In the genomic region with DNA sequence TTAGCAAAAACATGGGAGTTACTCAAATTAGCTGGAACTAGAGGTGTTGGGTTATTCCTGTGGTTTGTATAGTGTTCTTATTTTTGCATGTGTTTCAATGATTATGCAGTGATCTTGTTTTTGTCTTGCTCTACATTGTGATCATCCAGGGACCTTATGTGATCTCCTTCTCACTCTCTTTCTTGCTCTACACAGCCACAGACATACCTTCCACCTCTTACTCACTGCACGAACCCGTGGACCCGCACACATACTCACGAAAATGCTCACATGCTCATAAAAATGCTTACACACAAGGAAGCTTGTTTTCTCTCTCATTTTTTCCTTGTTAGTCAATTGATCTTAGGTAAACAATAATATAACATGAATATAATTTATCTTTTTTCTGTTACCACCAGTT, we compare ENCODE assay signal across 17 cellular contexts.
A peak's percentile ranks its signal among the peaks of the same experiment; 100 is the strongest.
DNase-seq lines count a peak whose midpoint lies in the region; FAIRE-seq and TF ChIP-seq lines count a peak whose summit lies in the region.
"Had no signal": no experiment of that assay in that cellular context is flagged by ENCODE, and none has a peak within 500 bp of the region (broad histone marks: within the 10 kb centered on the region; RNA-seq: fewer than 3 reads in every experiment).

No MANE protein-coding gene starts in this region.

- no peak overlapping the region for H3K18ac ChIP-seq in mesenchymal stem cell (ENCODE audit: low read depth in 1 of 2, low read length in 2 of 2)

- no peaks in the 10 kb centered on the region for H3K9me3 ChIP-seq in mesenchymal stem cell (ENCODE audit: control insufficient read depth, low read length)
- H3K9me3 ChIP-seq: ascending aorta, left ventricle myocardium inferior, thyroid gland had no signal

- peaks cover 1% of the 10 kb centered on the region for H3K4me1 ChIP-seq in mesenchymal stem cell (ENCODE audit: control insufficient read depth, insufficient read depth, low read depth, low read length)
- H3K4me1 ChIP-seq: parathyroid adenoma, thyroid gland had no signal

- no peak overlapping the region for H2BK12ac ChIP-seq in mesenchymal stem cell (ENCODE audit: low read length in 2 of 2)

- no peak overlapping the region for H4K8ac ChIP-seq in mesenchymal stem cell (ENCODE audit: low read length)

- no peak overlapping the region for H2BK5ac ChIP-seq in mesenchymal stem cell (ENCODE audit: low read depth, low read length, poor library complexity, severe bottlenecking)

- no peak overlapping the region for H3K4me2 ChIP-seq in mesenchymal stem cell (ENCODE audit: low read length, poor library complexity, severe bottlenecking)

- no peaks in the 10 kb centered on the region for H3K36me3 ChIP-seq in bronchial epithelial cell (ENCODE audit: control insufficient read depth, insufficient read depth, low read length)
- no peaks in the 10 kb centered on the region for H3K36me3 ChIP-seq in mesenchymal stem cell (ENCODE audit: control insufficient read depth in 1 of 2, insufficient read depth in 2 of 2, low read depth in 1 of 2, low read length in 2 of 2)
- H3K36me3 ChIP-seq: ascending aorta, left ventricle myocardium inferior, thyroid gland had no signal

- H4K91ac ChIP-seq in mesenchymal stem cell (ENCODE audit: low read length) = no peak overlapping the region

- no peak overlapping the region for H3K14ac ChIP-seq in mesenchymal stem cell (ENCODE audit: low read length in 2 of 2)

- no peak overlapping the region for H3K23ac ChIP-seq in mesenchymal stem cell (ENCODE audit: low read length in 2 of 2)

- H3K9ac ChIP-seq in mesenchymal stem cell (ENCODE audit: low read length) = no peak overlapping the region
- H3K9ac ChIP-seq: parathyroid adenoma had no signal

- H3K27ac ChIP-seq in mesenchymal stem cell (ENCODE audit: low read length, poor library complexity, severe bottlenecking) = no peak overlapping the region
- H3K27ac ChIP-seq: ascending aorta, left ventricle myocardium inferior, parathyroid adenoma, RWPE1, skin epidermis, thyroid gland had no signal

- no peak overlapping the region for H2BK120ac ChIP-seq in mesenchymal stem cell (ENCODE audit: low read depth, low read length)

- no peak overlapping the region for H2AK5ac ChIP-seq in mesenchymal stem cell (ENCODE audit: low read length, severe bottlenecking)

- peak; percentile 13 for FAIRE-seq in bronchial epithelial cell (lab: Jason Lieb, UNC)
- FAIRE-seq: GM19239, K562 had no signal

- no peak overlapping the region for H2AFZ ChIP-seq in mesenchymal stem cell (ENCODE audit: low read depth, low read length)
- H2AFZ ChIP-seq: parathyroid adenoma had no signal

- H3K4ac ChIP-seq in mesenchymal stem cell (ENCODE audit: low read depth in 1 of 2, low read length in 2 of 2) = peak overlapping the region in 1 of 2 experiments; percentile 73

- H3K4me3 ChIP-seq in bronchial epithelial cell (ENCODE audit: low read depth, low read length) (no peak overlapping the region), mesenchymal stem cell (ENCODE audit: insufficient read depth in 1 of 2, low read depth in 1 of 2, low read length in 2 of 2) (no peak overlapping the region)
- H3K4me3 ChIP-seq: ascending aorta, K562, left ventricle myocardium inferior, skin epidermis, thyroid gland had no signal

- no peak overlapping the region for H2BK15ac ChIP-seq in mesenchymal stem cell (ENCODE audit: low read depth, poor library complexity, severe bottlenecking)

- H3K27me3 ChIP-seq in bronchial epithelial cell (ENCODE audit: control insufficient read depth, insufficient read depth, low read length) (no peaks in the 10 kb centered on the region), mesenchymal stem cell (ENCODE audit: control insufficient read depth in 1 of 2, insufficient read depth in 1 of 2, low read length in 2 of 2) (no peaks in the 10 kb centered on the region)
- H3K27me3 ChIP-seq: ascending aorta, thyroid gland had no signal

- 91% methylated on average over 4 of the region's 4 CpGs for WGBS in mesenchymal stem cell

- DNase-seq in ELR (ENCODE audit: low read depth) (peak; percentile 93), LHCN-M2 (ENCODE audit: low read depth) (peak; percentile 51), bronchial epithelial cell (ENCODE audit: low read depth) (peak; percentile 10), mesenchymal stem cell (peak; percentile 50), RKO (ENCODE audit: low spot score) (no peak), cortex of kidney (lab: John Stamatoyannopoulos, UW) (no peak), NCI-H2029 (lab: John Stamatoyannopoulos, UW) (no peak)
- no peak for DNase-seq in stimulated activated CD4-positive, alpha-beta T cell treated with anti-CD3 and anti-CD28 coated beads, Interleukin-2, amount 100 ng/mL, for 24 hours
- DNase-seq: activated effector memory CD4-positive, alpha-beta T cell treated with anti-CD3 and anti-CD28 coated beads, Interleukin-2, amount 50 U/mL, for 16 hours; left ventricle myocardium inferior; thyroid gland had no signal

- no peak for TF ChIP-seq CTCF in bronchial epithelial cell (IDR thresholded peaks at IDR 0.05; ENCODE audit: insufficient read depth, low read length, severe bottlenecking)

- peaks cover 8% of the 10 kb centered on the region for H3K79me1 ChIP-seq in mesenchymal stem cell (replicated peaks; ENCODE audit: low read length, poor library complexity, severe bottlenecking)

Comparison
In these comparisons a context has a peak if more than half of its experiments do, and no peak if none do; other contexts are left out.
1. DNase-seq: peak in ELR (single experiment), LHCN-M2 (single experiment), bronchial epithelial cell (single experiment) and mesenchymal stem cell (single experiment); none in RKO (single experiment), stimulated activated CD4-positive, alpha-beta T cell treated with anti-CD3 and anti-CD28 coated beads, Interleukin-2, amount 100 ng/mL, for 24 hours (0 of 2), cortex of kidney (single experiment) and NCI-H2029 (single experiment).